In the genomic region with DNA sequence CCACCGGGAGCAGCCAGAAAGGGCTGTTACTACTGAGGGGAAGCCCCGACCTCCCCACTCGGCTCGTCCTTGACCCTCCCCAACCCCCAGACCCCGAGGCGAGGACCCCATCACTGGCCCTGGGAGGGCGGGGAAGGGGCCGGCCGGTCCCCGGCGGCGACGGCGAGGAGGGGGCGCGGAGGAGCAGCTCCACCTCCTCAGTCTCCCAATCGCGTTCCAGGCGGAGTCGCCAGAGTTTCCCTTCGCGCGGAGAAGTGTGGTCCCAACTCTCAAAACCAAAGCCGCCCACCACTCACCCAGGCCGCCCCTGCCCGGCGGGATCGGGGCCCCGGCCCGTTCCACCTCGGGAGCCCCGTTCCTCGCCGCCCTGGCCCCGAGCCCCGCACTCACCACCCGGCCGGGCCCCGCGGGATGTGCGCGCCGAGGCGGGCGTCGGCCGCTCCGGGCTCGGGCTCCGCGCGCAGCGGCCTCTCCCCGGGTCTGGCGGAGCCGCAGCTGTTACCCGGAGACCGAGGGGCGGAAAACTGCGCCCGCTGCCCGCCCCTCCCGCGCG, we compare ENCODE assay signal across 8 cellular contexts. TPM values are rescaled to one million over a fixed set of nuclear protein-coding genes. Genes with fewer than 3 reads are reported as not detected.
DNase-seq lines count a peak whose midpoint lies in the region; ATAC-seq and TF ChIP-seq lines count a peak whose summit lies in the region.

No MANE protein-coding gene starts in this region.

- H3K27me3 Mint-ChIP-seq in activated CD4-positive, alpha-beta memory T cell treated with anti-CD3 and anti-CD28 coated beads for 36 hours, result no peaks in the 10 kb centered on the region
- peaks cover 18% of the 10 kb centered on the region for H3K27me3 Mint-ChIP-seq in activated CD4-positive, alpha-beta memory T cell treated with anti-CD3 and anti-CD28 coated beads, Interleukin-2, amount 10 ng/mL, durations not matched to agents 7 days and 5 days
- H3K27me3 Mint-ChIP-seq in chondrocyte (ENCODE audit: low read depth), result no peaks in the 10 kb centered on the region

- H3K4me1 Mint-ChIP-seq in activated CD4-positive, alpha-beta memory T cell treated with anti-CD3 and anti-CD28 coated beads for 36 hours (ENCODE audit: low read depth), result peaks cover 2% of the 10 kb centered on the region
- peaks cover 16% of the 10 kb centered on the region for H3K4me1 Mint-ChIP-seq in activated CD4-positive, alpha-beta memory T cell treated with anti-CD3 and anti-CD28 coated beads, Interleukin-2, amount 10 ng/mL, durations not matched to agents 7 days and 5 days
- H3K4me1 Mint-ChIP-seq in chondrocyte (ENCODE audit: low read depth), result peaks cover 84% of the 10 kb centered on the region

- peaks cover 4% of the 10 kb centered on the region for H3K36me3 Mint-ChIP-seq in activated CD4-positive, alpha-beta memory T cell treated with anti-CD3 and anti-CD28 coated beads for 36 hours
- peaks cover 24% of the 10 kb centered on the region for H3K36me3 Mint-ChIP-seq in activated CD4-positive, alpha-beta memory T cell treated with anti-CD3 and anti-CD28 coated beads, Interleukin-2, amount 10 ng/mL, durations not matched to agents 7 days and 5 days (ENCODE audit: low read depth)
- H3K36me3 Mint-ChIP-seq in chondrocyte (ENCODE audit: low read depth), result peaks cover 3% of the 10 kb centered on the region

- H3K9me3 ChIP-seq in left lung (no peaks in the 10 kb centered on the region), subcutaneous abdominal adipose tissue (ENCODE audit: control insufficient read depth in 5 of 5, low read length in 5 of 5) (no peaks in the 10 kb centered on the region)

- peak overlapping the region; percentile 67 to 68 for H3K4me3 ChIP-seq in left lung
- peak overlapping the region in 4 of 5 donors; percentile 64 to 80 (median 69) for H3K4me3 ChIP-seq in subcutaneous abdominal adipose tissue (ENCODE audit: low read depth in 1 of 5, low read length in 5 of 5)

- TF ChIP-seq CTCF in chondrocyte (IDR thresholded peaks at IDR 0.05) (no peak), left lung (IDR thresholded peaks at IDR 0.05) (no peak)

- no peak overlapping the region for H3K27ac Mint-ChIP-seq in activated CD4-positive, alpha-beta memory T cell treated with anti-CD3 and anti-CD28 coated beads for 36 hours
- no peak overlapping the region for H3K27ac Mint-ChIP-seq in activated CD4-positive, alpha-beta memory T cell treated with anti-CD3 and anti-CD28 coated beads, Interleukin-2, amount 10 ng/mL, durations not matched to agents 7 days and 5 days
- H3K27ac Mint-ChIP-seq in chondrocyte (ENCODE audit: unreplicated experiment), result peak overlapping the region; percentile 80

- H3K36me3 ChIP-seq in left lung (peaks cover 0 to 18% of the 10 kb centered on the region in 2 donors), subcutaneous abdominal adipose tissue (ENCODE audit: control insufficient read depth in 5 of 5, insufficient read depth in 5 of 5, low read length in 5 of 5) (peaks cover 0 to 26% (median 15%) of the 10 kb centered on the region in 5 donors)

- H3K27me3 ChIP-seq in left lung (peaks cover 0 to 14% of the 10 kb centered on the region in 2 donors), subcutaneous abdominal adipose tissue (ENCODE audit: control insufficient read depth in 5 of 5, insufficient read depth in 4 of 5, low read length in 5 of 5) (no peaks in the 10 kb centered on the region)

- peak overlapping the region in 3 of 5 donors; percentile 41 to 68 (median 56) for H3K9ac ChIP-seq in subcutaneous abdominal adipose tissue (ENCODE audit: low read length in 5 of 5)

- CTCF ChIA-PET in activated CD4-positive, alpha-beta memory T cell treated with anti-CD3 and anti-CD28 coated beads for 36 hours (lab: Charles Lee), result interaction anchor here (1.0 to 2.4 kb wide), 2 partner anchors 28 kb away, joined by 3 to 11 read pairs; no protein-coding TSS in a partner anchor
- CTCF ChIA-PET in activated CD4-positive, alpha-beta memory T cell treated with anti-CD3 and anti-CD28 coated beads, Interleukin-2, amount 10 ng/mL, durations not matched to agents 7 days and 5 days (lab: Charles Lee), result no interaction called here

- ATAC-seq in left lung (peak; percentile 29), GM18519 (IDR thresholded peaks at IDR 0.05; ENCODE audit: low FRiP score, unreplicated experiment) (no peak)

- peak overlapping the region; percentile 77 to 87 for H3K27ac ChIP-seq in left lung
- H3K27ac ChIP-seq in subcutaneous abdominal adipose tissue (ENCODE audit: low read depth, low read length), result peak overlapping the region; percentile 10

- H3K4me3 Mint-ChIP-seq in activated CD4-positive, alpha-beta memory T cell treated with anti-CD3 and anti-CD28 coated beads for 36 hours, result peak overlapping the region; percentile 38
- H3K4me3 Mint-ChIP-seq in activated CD4-positive, alpha-beta memory T cell treated with anti-CD3 and anti-CD28 coated beads, Interleukin-2, amount 10 ng/mL, durations not matched to agents 7 days and 5 days, result no peak overlapping the region
- peak overlapping the region; percentile 78 for H3K4me3 Mint-ChIP-seq in chondrocyte (ENCODE audit: unreplicated experiment)

- intact Hi-C loops in activated CD4-positive, alpha-beta memory T cell treated with anti-CD3 and anti-CD28 coated beads for 36 hours (cut with micrococcal nuclease), result no loop called here
- intact Hi-C loops in left lung (cut with DNase I), result no loop called here

- POLR2A ChIA-PET in activated CD4-positive, alpha-beta memory T cell treated with anti-CD3 and anti-CD28 coated beads for 36 hours (lab: Charles Lee), result interaction anchor here (1.0 kb wide), 2 partner anchors 10 to 45 kb away, joined by 3 read pairs; partner anchors contain the start of gene CCDC51
- POLR2A ChIA-PET in activated CD4-positive, alpha-beta memory T cell treated with anti-CD3 and anti-CD28 coated beads, Interleukin-2, amount 10 ng/mL, durations not matched to agents 7 days and 5 days (lab: Charles Lee), result no interaction called here

- H3K9me3 Mint-ChIP-seq in activated CD4-positive, alpha-beta memory T cell treated with anti-CD3 and anti-CD28 coated beads for 36 hours, result no peaks in the 10 kb centered on the region
- H3K9me3 Mint-ChIP-seq in activated CD4-positive, alpha-beta memory T cell treated with anti-CD3 and anti-CD28 coated beads, Interleukin-2, amount 10 ng/mL, durations not matched to agents 7 days and 5 days, result no peaks in the 10 kb centered on the region
- H3K9me3 Mint-ChIP-seq in chondrocyte (ENCODE audit: low read depth), result no peaks in the 10 kb centered on the region

- no peak for DNase-seq in activated CD4-positive, alpha-beta memory T cell treated with anti-CD3 and anti-CD28 coated beads for 36 hours
- DNase-seq in activated CD4-positive, alpha-beta memory T cell treated with anti-CD3 and anti-CD28 coated beads, Interleukin-2, amount 10 ng/mL, durations not matched to agents 7 days and 5 days, result no peak
- DNase-seq in NCI-H146 treated with DMSO at 0.1 percent for 48 hours (lab: John Stamatoyannopoulos, UW; ENCODE audit: unreplicated experiment), result peak; percentile 5
- DNase-seq in chondrocyte (ENCODE audit: low spot score), result no peak
- DNase-seq in left lung, result peak in 1 of 2 donors; percentile 91
- DNase-seq in mesenteric fat pad (ENCODE audit: low spot score), result no peak

- H3K4me1 ChIP-seq in left lung (peaks cover 29 to 50% of the 10 kb centered on the region in 2 donors), subcutaneous abdominal adipose tissue (ENCODE audit: control insufficient read depth in 5 of 5, insufficient read depth in 5 of 5, low read length in 5 of 5) (peaks cover 11 to 64% (median 56%) of the 10 kb centered on the region in 5 donors)

RNA-seq across cellular contexts. Expression of gene PLXNB1, which starts 0.9 kb away (rescaled TPM):
- total RNA-seq in activated CD4-positive, alpha-beta memory T cell treated with anti-CD3 and anti-CD28 coated beads for 36 hours, result 1 to 10 TPM; 3.2 to 3.8 TPM
- 1 to 10 TPM; 1.7 to 1.9 TPM for total RNA-seq in activated CD4-positive, alpha-beta memory T cell treated with anti-CD3 and anti-CD28 coated beads, Interleukin-2, amount 10 ng/mL, durations not matched to agents 7 days and 5 days
- 63.2 to 115 TPM (median 108 TPM) in 3 replicates for total RNA-seq in chondrocyte
- 100 to 1,000 TPM in 1 of 2 donors, 10 to 100 TPM in 1; 65.0 to 128 TPM for total RNA-seq in left lung
- total RNA-seq in mesenteric fat pad, result 40.0 TPM

RNA-seq across cellular contexts. Expression of gene CCDC51, which starts 11.0 kb away (rescaled TPM):
- 10 to 100 TPM; 24.3 to 24.4 TPM for total RNA-seq in activated CD4-positive, alpha-beta memory T cell treated with anti-CD3 and anti-CD28 coated beads for 36 hours
- 10 to 100 TPM; 14.9 to 17.5 TPM for total RNA-seq in activated CD4-positive, alpha-beta memory T cell treated with anti-CD3 and anti-CD28 coated beads, Interleukin-2, amount 10 ng/mL, durations not matched to agents 7 days and 5 days
- total RNA-seq in chondrocyte (13.3 to 25.8 TPM (median 23.9 TPM) in 3 replicates), left lung (10 to 100 TPM; 13.4 to 14.7 TPM), mesenteric fat pad (11.6 TPM)

RNA-seq across cellular contexts. Expression of gene TMA7, which starts 11.1 kb away (rescaled TPM):
- 100 to 1,000 TPM; 318 to 323 TPM for total RNA-seq in activated CD4-positive, alpha-beta memory T cell treated with anti-CD3 and anti-CD28 coated beads for 36 hours
- total RNA-seq in activated CD4-positive, alpha-beta memory T cell treated with anti-CD3 and anti-CD28 coated beads, Interleukin-2, amount 10 ng/mL, durations not matched to agents 7 days and 5 days, result 100 to 1,000 TPM; 240 to 241 TPM
- 184 to 243 TPM (median 184 TPM) in 3 replicates for total RNA-seq in chondrocyte
- total RNA-seq in left lung, result 100 to 1,000 TPM; 174 to 211 TPM
- total RNA-seq in mesenteric fat pad, result 144 TPM

RNA-seq across cellular contexts. Expression of gene ATRIP, which starts 17.6 kb away (rescaled TPM):
- total RNA-seq in activated CD4-positive, alpha-beta memory T cell treated with anti-CD3 and anti-CD28 coated beads for 36 hours, result 10 to 100 TPM; 13.8 to 14.5 TPM
- 10 to 100 TPM; 13.4 to 15.2 TPM for total RNA-seq in activated CD4-positive, alpha-beta memory T cell treated with anti-CD3 and anti-CD28 coated beads, Interleukin-2, amount 10 ng/mL, durations not matched to agents 7 days and 5 days
- total RNA-seq in chondrocyte (8.7 to 10.7 TPM (median 8.8 TPM) in 3 replicates), left lung (1 to 10 TPM; 7.4 to 9.9 TPM), mesenteric fat pad (7.2 TPM)

RNA-seq across cellular contexts. Expression of gene FBXW12, which starts 56.9 kb away (rescaled TPM):
- not detected for total RNA-seq in activated CD4-positive, alpha-beta memory T cell treated with anti-CD3 and anti-CD28 coated beads for 36 hours
- total RNA-seq in activated CD4-positive, alpha-beta memory T cell treated with anti-CD3 and anti-CD28 coated beads, Interleukin-2, amount 10 ng/mL, durations not matched to agents 7 days and 5 days, result not detected
- total RNA-seq in chondrocyte (not detected in 3 replicates), left lung (not detected), mesenteric fat pad (not detected)
